In the genomic region with DNA sequence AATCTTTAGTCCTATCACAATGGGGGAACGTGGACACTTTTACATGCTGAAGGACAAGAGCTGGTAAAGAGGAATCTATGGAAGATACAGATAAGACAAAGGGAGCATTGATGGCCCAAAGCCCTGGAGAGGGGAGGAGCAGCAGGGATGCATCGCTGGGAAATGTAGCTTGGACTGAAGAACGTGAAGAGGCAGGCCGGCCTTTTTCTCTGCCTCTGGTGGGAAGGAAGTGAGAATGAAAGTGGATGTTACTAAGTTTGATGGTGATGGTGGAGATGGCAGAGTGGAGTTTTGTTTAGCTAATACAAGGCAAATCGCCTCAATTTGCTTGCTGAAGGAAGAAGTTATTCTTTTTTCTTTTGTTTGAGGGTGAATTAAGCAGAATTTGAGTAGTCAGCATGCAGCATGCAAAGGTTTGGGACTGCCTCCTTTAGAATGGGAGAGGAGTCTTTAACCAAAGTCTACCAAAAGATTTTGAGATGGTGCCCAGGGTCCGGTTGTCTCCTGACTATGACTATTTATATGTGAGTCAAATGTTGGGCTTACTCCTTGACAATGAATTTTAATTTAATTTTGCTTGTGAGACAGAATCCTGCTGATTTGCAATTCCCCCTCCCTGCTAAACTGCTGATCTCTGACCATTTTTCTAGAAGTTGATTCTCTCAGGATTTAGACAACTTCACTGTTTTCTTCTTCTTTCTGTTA, we compare ENCODE assay signal across 1 cellular context.
TF ChIP-seq lines count a peak whose summit lies in the region.

No MANE protein-coding gene starts in this region.

TF ChIP-seq in H1, 55 proteins besides CTCF, POLR2A, EP300 and RAD21:
- TF ChIP-seq, protein P1, sequence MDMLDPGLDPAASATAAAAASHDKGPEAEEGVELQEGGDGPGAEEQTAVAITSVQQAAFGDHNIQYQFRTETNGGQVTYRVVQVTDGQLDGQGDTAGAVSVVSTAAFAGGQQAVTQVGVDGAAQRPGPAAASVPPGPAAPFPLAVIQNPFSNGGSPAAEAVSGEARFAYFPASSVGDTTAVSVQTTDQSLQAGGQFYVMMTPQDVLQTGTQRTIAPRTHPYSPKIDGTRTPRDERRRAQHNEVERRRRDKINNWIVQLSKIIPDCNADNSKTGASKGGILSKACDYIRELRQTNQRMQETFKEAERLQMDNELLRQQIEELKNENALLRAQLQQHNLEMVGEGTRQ (IDR thresholded peaks at IDR 0.05; ENCODE audit: low read length), result no peak
- no peak for TF ChIP-seq SP2 (IDR thresholded peaks at IDR 0.05; ENCODE audit: low read length)
- no peak for TF ChIP-seq JUN (IDR thresholded peaks at IDR 0.05; ENCODE audit: low read depth, low read length)
- TF ChIP-seq MAFK (IDR thresholded peaks at IDR 0.05; ENCODE audit: low read depth, low read length), result no peak
- no peak for TF ChIP-seq NANOG (IDR thresholded peaks at IDR 0.05; ENCODE audit: insufficient read depth, low read depth, low read length, poor library complexity, severe bottlenecking)
- TF ChIP-seq CHD1 (IDR thresholded peaks at IDR 0.05; ENCODE audit: low read depth, low read length), result no peak
- TF ChIP-seq SIX5 (IDR thresholded peaks at IDR 0.05; ENCODE audit: low read depth, low read length), result no peak
- TF ChIP-seq, protein P2, sequence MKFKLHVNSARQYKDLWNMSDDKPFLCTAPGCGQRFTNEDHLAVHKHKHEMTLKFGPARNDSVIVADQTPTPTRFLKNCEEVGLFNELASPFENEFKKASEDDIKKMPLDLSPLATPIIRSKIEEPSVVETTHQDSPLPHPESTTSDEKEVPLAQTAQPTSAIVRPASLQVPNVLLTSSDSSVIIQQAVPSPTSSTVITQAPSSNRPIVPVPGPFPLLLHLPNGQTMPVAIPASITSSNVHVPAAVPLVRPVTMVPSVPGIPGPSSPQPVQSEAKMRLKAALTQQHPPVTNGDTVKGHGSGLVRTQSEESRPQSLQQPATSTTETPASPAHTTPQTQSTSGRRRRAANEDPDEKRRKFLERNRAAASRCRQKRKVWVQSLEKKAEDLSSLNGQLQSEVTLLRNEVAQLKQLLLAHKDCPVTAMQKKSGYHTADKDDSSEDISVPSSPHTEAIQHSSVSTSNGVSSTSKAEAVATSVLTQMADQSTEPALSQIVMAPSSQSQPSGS (IDR thresholded peaks at IDR 0.05; ENCODE audit: low read length), result no peak
- TF ChIP-seq KDM1A (IDR thresholded peaks at IDR 0.05; ENCODE audit: borderline replicate concordance, low read length), result no peak
- no peak for TF ChIP-seq RBBP5 (IDR thresholded peaks at IDR 0.05; ENCODE audit: borderline replicate concordance, low read depth, low read length)
- TF ChIP-seq TCF12 (IDR thresholded peaks at IDR 0.05; ENCODE audit: low read depth, low read length), result no peak
- TF ChIP-seq FOSL1 (IDR thresholded peaks at IDR 0.05; ENCODE audit: insufficient read depth, low read depth, low read length), result no peak
- no peak for TF ChIP-seq HDAC2 (IDR thresholded peaks at IDR 0.05; ENCODE audit: borderline replicate concordance in 1 of 2, low read depth in 2 of 2, low read length in 2 of 2)
- TF ChIP-seq TEAD4 (IDR thresholded peaks at IDR 0.05; ENCODE audit: low read depth, low read length), result no peak
